Comparison of ENCODE assay signal across 7 cellular contexts in genomic region chr17:53012364-53012763, GRCh38.
"Had no signal": no experiment of that assay in that cellular context is flagged by ENCODE, and none has a peak within 500 bp of the region (broad histone marks: within the 10 kb centered on the region; RNA-seq: fewer than 3 reads in every experiment).

No MANE protein-coding gene starts in this region.

- H3K4me3 Mint-ChIP-seq: H9 had no signal

- FAIRE-seq: H54, HTR-8/SVneo, K562 had no signal

- ATAC-seq: K562 had no signal

- DNase-seq: GOT3, H9, HCEC 1CT, KG1 had no signal

- H3K4me3 ChIP-seq: K562 had no signal
